15 cellular contexts compared by ENCODE assay signal in genomic region chr22:49599039-49599438, GRCh38.
"Had no signal": no experiment of that assay in that cellular context is flagged by ENCODE, and none has a peak within 500 bp of the region (broad histone marks: within the 10 kb centered on the region; RNA-seq: fewer than 3 reads in every experiment).

No MANE protein-coding gene starts in this region.

- H3K36me3 ChIP-seq: brain microvascular endothelial cell, colonic mucosa, upper lobe of left lung, WERI-Rb-1 had no signal

- H3K9me3 ChIP-seq: colonic mucosa had no signal

- H3K79me2 ChIP-seq: hepatocyte had no signal

- H3K4me3 ChIP-seq: colonic mucosa, hepatocyte, skin epidermis, upper lobe of left lung had no signal

- H3K27me3 ChIP-seq: brain microvascular endothelial cell, colonic mucosa, foreskin keratinocyte, hepatocyte, upper lobe of left lung had no signal

- H2AFZ ChIP-seq: hepatocyte had no signal

- H3K4me1 ChIP-seq: colonic mucosa, foreskin keratinocyte had no signal

- H3K4me2 ChIP-seq: hepatocyte had no signal

- H3K27ac ChIP-seq: brain microvascular endothelial cell, colonic mucosa, foreskin keratinocyte, hepatocyte, skin epidermis, upper lobe of left lung, WERI-Rb-1 had no signal

- DNase-seq: activated CD4-positive, alpha-beta T cell treated with anti-CD3 and anti-CD28 coated beads, Interleukin-2, amount 50 U/mL, for 48 hours; brain microvascular endothelial cell; colonic mucosa; endodermal cell; foreskin keratinocyte; mammary epithelial cell; stimulated activated CD4-positive, alpha-beta T cell treated with anti-CD3 and anti-CD28 coated beads, Interleukin-15, amount 100 ng/mL, for 24 hours; stimulated activated CD4-positive, alpha-beta T cell treated with anti-CD3 and anti-CD28 coated beads, Interleukin-2, amount 100 ng/mL, for 48 hours; stimulated activated naive CD8-positive, alpha-beta T cell treated with anti-CD3 and anti-CD28 coated beads, Interleukin-15, amount 100 ng/mL, for 72 hours; SW 1271; T-helper 2 cell; upper lobe of left lung; WERI-Rb-1 had no signal
